Comparison of ENCODE assay signal across 6 cellular contexts in genomic region chr5:101662263-101662662, GRCh38.
"Had no signal": no experiment of that assay in that cellular context is flagged by ENCODE, and none has a peak within 500 bp of the region (broad histone marks: within the 10 kb centered on the region; RNA-seq: fewer than 3 reads in every experiment).

No MANE protein-coding gene starts in this region.

- H3K4me3 ChIP-seq: GM23338 had no signal

- H3K27ac ChIP-seq: HL-60 had no signal

- H2AFZ ChIP-seq: GM23338 had no signal

- H3K4me2 ChIP-seq: GM23338 had no signal

- DNase-seq: H9, HCEC 1CT, KBM-7 had no signal

- ATAC-seq: GM23338, HepG2 had no signal
